Comparison of ENCODE assay signal across 23 cellular contexts in genomic region chr17:38440614-38441397, GRCh38. TPM values are rescaled to one million over a fixed set of nuclear protein-coding genes. Genes with fewer than 3 reads are reported as not detected.
DNase-seq lines count a peak whose midpoint lies in the region; ATAC-seq and TF ChIP-seq lines count a peak whose summit lies in the region.
"Had no signal": no experiment of that assay in that cellular context is flagged by ENCODE, and none has a peak within 500 bp of the region (broad histone marks: within the 10 kb centered on the region; RNA-seq: fewer than 3 reads in every experiment).

No MANE protein-coding gene starts in this region.

- H3K9me3 ChIP-seq in IMR-90 (ENCODE audit: control insufficient read depth, insufficient read depth, low read length): no peaks in the 10 kb centered on the region
- no peaks in the 10 kb centered on the region for H3K9me3 ChIP-seq in esophagus (ENCODE audit: control insufficient read depth in 2 of 2, insufficient read depth in 1 of 2, low read depth in 1 of 2, low read length in 1 of 2)
- H3K9me3 ChIP-seq in thoracic aorta: no peaks in the 10 kb centered on the region
- H3K9me3 ChIP-seq: prostate gland, SJCRH30, upper lobe of left lung had no signal

- H3K4me1 ChIP-seq in IMR-90 (ENCODE audit: control insufficient read depth, insufficient read depth, low read length): peaks cover 16% of the 10 kb centered on the region
- H3K4me1 ChIP-seq in esophagus (ENCODE audit: control insufficient read depth in 2 of 2, insufficient read depth in 2 of 2, low read length in 1 of 2): peaks cover 3 to 13% of the 10 kb centered on the region in 2 donors
- peaks cover 27 to 61% of the 10 kb centered on the region in 2 donors for H3K4me1 ChIP-seq in thoracic aorta (ENCODE audit: control insufficient read depth in 1 of 2, low read depth in 2 of 2)
- H3K4me1 ChIP-seq: prostate gland had no signal

- ATAC-seq in IMR-90 (ENCODE audit: low read depth) (no peak), thoracic aorta (ENCODE audit: insufficient number of reproducible peaks, low FRiP score, low read depth) (no peak)
- ATAC-seq: activated CD8-positive, alpha-beta T cell treated with anti-CD3 and anti-CD28 coated beads for 36 hours; stimulated activated memory B cell treated with anti-CD40 and anti-IgM and Interleukin-4, amounts not matched to agents 10 μg/mL and 1 μg/mL and 100 μg/mL, for 72 hours; T-helper 17 cell had no signal

- H3K56ac ChIP-seq in IMR-90 (ENCODE audit: extremely low read depth, insufficient read depth, low read length): no peak overlapping the region

- H3K4me1 Mint-ChIP-seq in T-helper 2 cell treated with Interferon-gamma antibody and Interleukin-4, amounts not matched to agents 5 μg/mL and 100 μg/mL, for 36 hours (ENCODE audit: low read depth): peaks cover 2% of the 10 kb centered on the region

- no peak overlapping the region for H2BK20ac ChIP-seq in IMR-90 (ENCODE audit: low read depth, low read length)

- no peak overlapping the region for H3K4ac ChIP-seq in IMR-90 (ENCODE audit: low read depth, low read length)

- POLR2A ChIA-PET in IMR-90 (lab: Charles Lee; ENCODE audit: unreplicated experiment): interaction anchor here (0.6 kb wide), 1 partner anchor 103 kb away, joined by 3 read pairs; no protein-coding TSS in a partner anchor

- in situ Hi-C loops in IMR-90 (cut with MboI; ENCODE audit: low sequenced_read_pairs): loop anchor here (5.0 kb wide), 1 partner anchor 41 kb away; no protein-coding TSS in a partner anchor

- peaks cover 30 to 89% of the 10 kb centered on the region in 2 experiments for H3K79me1 ChIP-seq in IMR-90 (ENCODE audit: low read depth in 1 of 2, low read length in 2 of 2)

- no peak overlapping the region for H4K5ac ChIP-seq in IMR-90 (ENCODE audit: low read depth, low read length)

- no peak overlapping the region for H3K14ac ChIP-seq in IMR-90 (replicated peaks; ENCODE audit: low read depth, low read length)

- no peak overlapping the region for H2BK5ac ChIP-seq in IMR-90 (ENCODE audit: low read depth, low read length, poor library complexity, severe bottlenecking)

- CTCF ChIA-PET in IMR-90 (lab: Yijun Ruan, JAX): no interaction called here

- H3K27me3 ChIP-seq in IMR-90 (ENCODE audit: control insufficient read depth, insufficient read depth, low read length) (no peaks in the 10 kb centered on the region), esophagus (ENCODE audit: control insufficient read depth in 1 of 2, insufficient read depth in 2 of 2, low read length in 2 of 2) (no peaks in the 10 kb centered on the region), layer of hippocampus (ENCODE audit: control insufficient read depth, insufficient read depth, low read length) (no peaks in the 10 kb centered on the region), thoracic aorta (replicated peaks; ENCODE audit: insufficient read depth) (no peaks in the 10 kb centered on the region)
- H3K27me3 ChIP-seq: brain microvascular endothelial cell, SJCRH30, upper lobe of left lung had no signal

- H2AK9ac ChIP-seq in IMR-90 (replicated peaks; ENCODE audit: low read depth, low read length, poor library complexity): peak overlapping the region; percentile 66

- H4K8ac ChIP-seq in IMR-90 (ENCODE audit: low read depth in 2 of 2, low read length in 2 of 2): no peak overlapping the region

- no peak overlapping the region; the same call in 1 of the 2 replicates for H3K23ac ChIP-seq in IMR-90 (ENCODE audit: low read depth, low read length)

- no TSS peak for BruUV-seq in IMR-90 (replicated peaks; lab: Mats Ljungman, UMichigan)

- peaks cover 8% of the 10 kb centered on the region for H3K27me3 Mint-ChIP-seq in T-helper 2 cell treated with Interferon-gamma antibody and Interleukin-4, amounts not matched to agents 5 μg/mL and 100 μg/mL, for 36 hours (ENCODE audit: low read depth)
- H3K27me3 Mint-ChIP-seq: activated CD8-positive, alpha-beta T cell treated with anti-CD3 and anti-CD28 coated beads for 36 hours; activated naive CD8-positive, alpha-beta T cell had no signal

- no peak overlapping the region for H3K27ac ChIP-seq in IMR-90 (ENCODE audit: insufficient read depth, low read length)
- H3K27ac ChIP-seq in esophagus (ENCODE audit: low read depth in 2 of 2, low read length in 1 of 2): peak overlapping the region; percentile 9 to 34
- H3K27ac ChIP-seq in layer of hippocampus (ENCODE audit: low read depth, low read length): peak overlapping the region; percentile 53
- H3K27ac ChIP-seq in thoracic aorta: peak overlapping the region; percentile 74 to 78
- H3K27ac ChIP-seq: brain microvascular endothelial cell, prostate gland, SJCRH30, upper lobe of left lung had no signal

- TF ChIP-seq CTCF in IMR-90 (conservative IDR thresholded peaks at IDR 0.05; ENCODE audit: low read depth, low read length) (no peak), thoracic aorta (IDR thresholded peaks at IDR 0.05) (no peak)

- H2BK120ac ChIP-seq in IMR-90 (ENCODE audit: low read depth, low read length): no peak overlapping the region

- no peaks in the 10 kb centered on the region for H3K36me3 Mint-ChIP-seq in T-helper 2 cell treated with Interferon-gamma antibody and Interleukin-4, amounts not matched to agents 5 μg/mL and 100 μg/mL, for 36 hours (ENCODE audit: low read depth)
- H3K36me3 Mint-ChIP-seq: activated naive CD8-positive, alpha-beta T cell; stimulated activated memory B cell treated with anti-CD40 and anti-IgM and Interleukin-4, amounts not matched to agents 10 μg/mL and 1 μg/mL and 100 μg/mL, for 72 hours had no signal

- intact Hi-C loops in IMR-90 (cut with micrococcal nuclease): loop anchor here (5.0 kb wide), 2 partner anchors 46 to 226 kb away; no protein-coding TSS in a partner anchor

- no peak for TF ChIP-seq POLR2A in IMR-90 (IDR thresholded peaks at IDR 0.05; ENCODE audit: low read depth, low read length)

- peaks cover 85% of the 10 kb centered on the region for H4K20me1 ChIP-seq in IMR-90 (ENCODE audit: insufficient read depth, low read length)

- no peak overlapping the region for H3K4me3 Mint-ChIP-seq in T-helper 2 cell treated with Interferon-gamma antibody and Interleukin-4, amounts not matched to agents 5 μg/mL and 100 μg/mL, for 36 hours
- H3K4me3 Mint-ChIP-seq: activated CD8-positive, alpha-beta T cell treated with anti-CD3 and anti-CD28 coated beads for 36 hours; activated naive CD8-positive, alpha-beta T cell; nephron progenitor cell; stimulated activated memory B cell treated with anti-CD40 and anti-IgM and Interleukin-4, amounts not matched to agents 10 μg/mL and 1 μg/mL and 100 μg/mL, for 72 hours; T-helper 17 cell had no signal

- H2BK15ac ChIP-seq in IMR-90 (ENCODE audit: low read depth, low read length): no peak overlapping the region

- H2AFZ ChIP-seq in IMR-90 (replicated peaks; ENCODE audit: low read length, poor library complexity): peak overlapping the region; percentile 27

- no peak overlapping the region for H3K9ac ChIP-seq in IMR-90 (ENCODE audit: low read depth, low read length)

- H3K9me1 ChIP-seq in IMR-90 (ENCODE audit: insufficient read depth, low read length): peaks cover 14% of the 10 kb centered on the region

- no peak overlapping the region for H3K4me2 ChIP-seq in IMR-90 (ENCODE audit: low read depth, low read length)

- DNase-seq in IMR-90 (no peak), thoracic aorta (ENCODE audit: low spot score) (no peak), SHP77 treated with DMSO at 0.1 percent for 48 hours (lab: John Stamatoyannopoulos, UW) (no peak), NCI-H524 (lab: John Stamatoyannopoulos, UW) (no peak)
- no peak for DNase-seq in activated CD4-positive, alpha-beta T cell treated with anti-CD3 and anti-CD28 coated beads, Interleukin-2, amount 50 U/mL, for 48 hours
- DNase-seq in T-helper 2 cell treated with Interferon-gamma antibody and Interleukin-4, amounts not matched to agents 5 μg/mL and 100 μg/mL, for 36 hours (ENCODE audit: low spot score): no peak
- DNase-seq: activated CD8-positive, alpha-beta T cell treated with anti-CD3 and anti-CD28 coated beads for 36 hours; activated T-cell treated with anti-CD3 and anti-CD28 coated beads, Interleukin-2, amount 50 U/mL, for 48 hours; brain microvascular endothelial cell; EL; NCI-H1417; NCI-H2171; nephron progenitor cell; OCI-M1; SJCRH30; stimulated activated CD4-positive, alpha-beta T cell treated with anti-CD3 and anti-CD28 coated beads, Interleukin-15, amount 100 ng/mL, for 24 hours; T-helper 17 cell; upper lobe of left lung had no signal

- TF ChIP-seq RAD21 in IMR-90 (IDR thresholded peaks at IDR 0.05; ENCODE audit: low read length): no peak

- H3K4me3 ChIP-seq in IMR-90 (ENCODE audit: insufficient read depth, low read depth, low read length) (no peak overlapping the region), esophagus (ENCODE audit: low read depth in 1 of 2, low read length in 2 of 2) (no peak overlapping the region), thoracic aorta (no peak overlapping the region)
- H3K4me3 ChIP-seq: prostate gland, SJCRH30, upper lobe of left lung had no signal

- dilution Hi-C loops in IMR-90 (cut with HindIII; ENCODE audit: low sequenced_read_pairs, unreplicated experiment): no loop called here

- H3K36me3 ChIP-seq in IMR-90 (ENCODE audit: control insufficient read depth, insufficient read depth, low read length) (peaks cover 11% of the 10 kb centered on the region), esophagus (ENCODE audit: control insufficient read depth in 2 of 2, insufficient read depth in 2 of 2, low read length in 1 of 2) (no peaks in the 10 kb centered on the region), thoracic aorta (no peaks in the 10 kb centered on the region)
- H3K36me3 ChIP-seq: brain microvascular endothelial cell, prostate gland, SJCRH30, upper lobe of left lung had no signal

- H3K27ac Mint-ChIP-seq in T-helper 2 cell treated with Interferon-gamma antibody and Interleukin-4, amounts not matched to agents 5 μg/mL and 100 μg/mL, for 36 hours: no peak overlapping the region
- H3K27ac Mint-ChIP-seq: activated CD8-positive, alpha-beta T cell treated with anti-CD3 and anti-CD28 coated beads for 36 hours; activated naive CD8-positive, alpha-beta T cell; nephron progenitor cell; stimulated activated memory B cell treated with anti-CD40 and anti-IgM and Interleukin-4, amounts not matched to agents 10 μg/mL and 1 μg/mL and 100 μg/mL, for 72 hours; T-helper 17 cell had no signal

- no peak overlapping the region; the same call in 1 of the 2 replicates for H2AK5ac ChIP-seq in IMR-90 (ENCODE audit: low read depth, low read length)

- no peak overlapping the region for H3K18ac ChIP-seq in IMR-90 (ENCODE audit: low read depth, low read length)

- 77% methylated on average over 6 of the region's 16 CpGs; no CpG with 5 or more reads in 1 of the 2 experiments for WGBS in IMR-90 (ENCODE audit: extremely low coverage in 2 of 2, insufficient read length in 1 of 2), 2 experiments
- WGBS in esophagus, 2 donors: 76 to 79% methylated on average over 16 of the region's 16 CpGs

- H3K9me3 Mint-ChIP-seq in T-helper 2 cell treated with Interferon-gamma antibody and Interleukin-4, amounts not matched to agents 5 μg/mL and 100 μg/mL, for 36 hours: no peaks in the 10 kb centered on the region
- H3K9me3 Mint-ChIP-seq: activated CD8-positive, alpha-beta T cell treated with anti-CD3 and anti-CD28 coated beads for 36 hours; nephron progenitor cell; stimulated activated memory B cell treated with anti-CD40 and anti-IgM and Interleukin-4, amounts not matched to agents 10 μg/mL and 1 μg/mL and 100 μg/mL, for 72 hours had no signal

- no peak overlapping the region for H4K91ac ChIP-seq in IMR-90 (ENCODE audit: insufficient read depth, low read depth, low read length)

RNA-seq across cellular contexts. Expression of gene ARHGAP23, which starts 12.5 kb away (rescaled TPM):
- 9.3 and 17.8 TPM in 2 replicates for total RNA-seq in IMR-90 (2012; rRNA removed)
- polyA plus RNA-seq in IMR-90 (2012; rRNA removed): 42.7 and 43.3 TPM in 2 replicates
- 30.0 and 40.5 TPM in 2 replicates for polyA plus RNA-seq in IMR-90 (2012; cell fraction: cytosol; rRNA removed)
- polyA plus RNA-seq in IMR-90 (2012; cell fraction: nucleus; rRNA removed; ENCODE audit: low replicate concordance): 56.1 and 68.3 TPM in 2 replicates
- 10 to 100 TPM; 36.0 to 45.2 TPM for polyA plus RNA-seq in esophagus
- 10 to 100 TPM; 87.1 to 89.2 TPM for total RNA-seq in thoracic aorta
